ENCODE assay signal across 1 cellular context in genomic region chr1:84603941-84604830, GRCh38.
TF ChIP-seq lines count a peak whose summit lies in the region.

No MANE protein-coding gene starts in this region.

TF ChIP-seq in HCT116, 20 proteins besides CTCF, POLR2A, EP300 and RAD21 (continued from another document):
- TF ChIP-seq ELF1 (IDR thresholded peaks at IDR 0.05; ENCODE audit: borderline replicate concordance, low read depth), result no peak
- TF ChIP-seq SIN3A (IDR thresholded peaks at IDR 0.05; ENCODE audit: low read depth), result peak; percentile 27; the same call in 1 of the 2 replicates
- TF ChIP-seq SRF (IDR thresholded peaks at IDR 0.05; ENCODE audit: low read depth), result no peak; the same call in 1 of the 2 replicates
- TF ChIP-seq CEBPB (IDR thresholded peaks at IDR 0.05; ENCODE audit: low read depth), result peak; percentile 33; the same call in 1 of the 2 replicates
- no peak for TF ChIP-seq ZNF274 (IDR thresholded peaks at IDR 0.05; ENCODE audit: low read depth, low read length)
- TF ChIP-seq JUND (IDR thresholded peaks at IDR 0.05), result peak; percentile 75
